19 cellular contexts compared by ENCODE assay signal in the genomic region with DNA sequence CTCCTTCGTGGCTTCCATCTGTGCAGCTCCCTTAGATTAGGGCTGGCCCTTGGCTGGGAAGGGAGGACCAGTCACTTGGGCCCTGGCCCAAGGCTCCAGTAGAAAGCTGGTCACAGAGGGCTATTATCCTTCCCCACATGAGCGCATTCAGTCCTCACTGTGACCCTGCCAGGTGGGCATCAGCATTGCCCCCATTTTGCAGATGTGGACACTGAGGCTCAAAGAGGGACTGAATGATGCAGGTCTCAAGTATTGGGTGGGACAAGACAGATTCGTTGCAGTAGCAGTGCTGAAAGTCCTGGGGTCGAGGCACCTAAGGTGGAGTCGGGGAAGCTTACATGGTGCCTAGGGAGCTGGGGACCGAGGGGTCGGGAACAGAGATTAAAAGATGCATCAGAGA.
DNase-seq lines count a peak whose midpoint lies in the region; ATAC-seq, FAIRE-seq and TF ChIP-seq lines count a peak whose summit lies in the region.
"Had no signal": no experiment of that assay in that cellular context is flagged by ENCODE, and none has a peak within 500 bp of the region (broad histone marks: within the 10 kb centered on the region; RNA-seq: fewer than 3 reads in every experiment).

No MANE protein-coding gene starts in this region.

- H3K9me2 ChIP-seq in OCI-LY7 (ENCODE audit: insufficient read depth, low read length), result no peaks in the 10 kb centered on the region

- 0 out of 2 replicates have a peak overlapping the region, but pooled peaks have one; percentile 27 for H3K4me2 ChIP-seq in OCI-LY7 (ENCODE audit: low read length)
- H3K4me2 ChIP-seq in K562 (ENCODE audit: insufficient read depth, low read length), result no peak overlapping the region
- H3K4me2 ChIP-seq: GM23338 had no signal

- H3K36me3 ChIP-seq in OCI-LY7 (ENCODE audit: insufficient read depth, low read length) (0 out of 2 replicates have a peak, but pooled peaks cover 3% of the 10 kb centered on the region), K562 (ENCODE audit: control insufficient read depth, insufficient read depth, low read length) (no peaks in the 10 kb centered on the region), iPS-15b (ENCODE audit: control insufficient read depth, insufficient read depth, low read length) (no peaks in the 10 kb centered on the region)
- H3K36me3 ChIP-seq: HAP-1 had no signal

- WGBS in K562 (ENCODE audit: insufficient coverage, low coverage, missing lambda C conversion rate), result 4% methylated on average over 7 of the region's 7 CpGs

- H3K79me2 ChIP-seq in OCI-LY7 (ENCODE audit: insufficient read depth, low read depth, low read length) (no peaks in the 10 kb centered on the region), K562 (ENCODE audit: control insufficient read depth, insufficient read depth, low read length) (no peaks in the 10 kb centered on the region)

- intact Hi-C loops in OCI-LY7 (cut with micrococcal nuclease; ENCODE audit: unreplicated experiment) (no loop called here), K562 (cut with micrococcal nuclease) (no loop called here)

- H3K9me1 ChIP-seq in K562 (ENCODE audit: control insufficient read depth, insufficient read depth, low read length), result no peaks in the 10 kb centered on the region

- BruUV-seq in OCI-LY7 (replicated peaks; lab: Mats Ljungman, UMichigan) (no TSS peak), K562 (replicated peaks; lab: Mats Ljungman, UMichigan) (no TSS peak)

- DNase-seq in NCI-H69 (lab: John Stamatoyannopoulos, UW) (peak; percentile 29), OCI-LY7 (ENCODE audit: low spot score) (no peak), K562 (ENCODE audit: extremely low read depth in 1 of 4, low spot score in 3 of 4) (no peak), medulla oblongata (ENCODE audit: extremely low spot score) (no peak), HUDEP-2 (lab: John Stamatoyannopoulos, UW; ENCODE audit: unreplicated experiment in 76 of 76) (no peak)
- DNase-seq in activated effector memory CD4-positive, alpha-beta T cell treated with anti-CD3 and anti-CD28 coated beads, Interleukin-2, amount 50 U/mL, for 16 hours, result no peak
- DNase-seq: C1 segment of cervical spinal cord; Calu3; CD4-positive, alpha-beta memory T cell; DMS53; GF-D8; HFFc6 had no signal

- peaks cover 45 to 78% of the 10 kb centered on the region in 2 experiments; a peak in 4 of 5 replicates for H3K27me3 ChIP-seq in K562 (ENCODE audit: control insufficient read depth in 2 of 2, insufficient read depth in 2 of 2, low read length in 2 of 2)
- no peaks in the 10 kb centered on the region for H3K27me3 ChIP-seq in iPS-15b (ENCODE audit: control insufficient read depth, insufficient read depth, low read length)

- H4K20me1 ChIP-seq in OCI-LY7 (ENCODE audit: insufficient read depth, low read length), result no peaks in the 10 kb centered on the region
- H4K20me1 ChIP-seq in K562 (replicated peaks; ENCODE audit: control insufficient read depth, insufficient read depth, low read length), result peaks cover 50% of the 10 kb centered on the region; the same call in 1 of the 2 replicates

- TF ChIP-seq CTCF in OCI-LY7 (conservative IDR thresholded peaks at IDR 0.05; ENCODE audit: low read length) (no peak), K562 (IDR thresholded peaks at IDR 0.05 in 2 of 3, conservative IDR thresholded peaks at IDR 0.05 in 1 of 3; ENCODE audit: insufficient read depth in 2 of 3, low read depth in 1 of 3, low read length in 3 of 3) (no peak)

- in situ Hi-C loops in K562 (cut with MboI), result no loop called here

- CTCF ChIA-PET in OCI-LY7 (lab: Charles Lee; ENCODE audit: unreplicated experiment) (no interaction called here), K562 (lab: Yijun Ruan, JAX; ENCODE audit: low intra/inter-chr PET ratio) (no interaction called here)

- peaks cover 27% of the 10 kb centered on the region for H3K4me1 ChIP-seq in OCI-LY7 (ENCODE audit: insufficient read depth, low read length, poor library complexity, severe bottlenecking)
- H3K4me1 ChIP-seq in K562 (replicated peaks in 1 of 2; ENCODE audit: control insufficient read depth in 2 of 2, insufficient read depth in 2 of 2, low read length in 2 of 2), result no peaks in the 10 kb centered on the region
- H3K4me1 ChIP-seq in iPS-15b (ENCODE audit: control insufficient read depth, insufficient read depth, low read length), result peaks cover 10% of the 10 kb centered on the region
- H3K4me1 ChIP-seq: HAP-1 had no signal

- no peak for TF ChIP-seq POLR2A in K562 (conservative IDR thresholded peaks at IDR 0.05)

- H2AFZ ChIP-seq in OCI-LY7 (ENCODE audit: low read length) (no peak overlapping the region), K562 (ENCODE audit: low read depth, low read length) (no peak overlapping the region)
- H2AFZ ChIP-seq: GM23338 had no signal

- H3K4me3 ChIP-seq in OCI-LY7 (ENCODE audit: low read depth, low read length, poor library complexity, severe bottlenecking) (no peak overlapping the region), K562 (no peak overlapping the region), iPS-15b (ENCODE audit: low read depth, low read length) (no peak overlapping the region)
- H3K4me3 ChIP-seq: GM23338, HAP-1 had no signal

- H3K9ac ChIP-seq in K562 (ENCODE audit: insufficient read depth in 1 of 2, low read depth in 2 of 2, low read length in 2 of 2) (no peak overlapping the region), iPS-15b (ENCODE audit: low read depth, low read length) (peak overlapping the region; percentile 47)

- POLR2A ChIA-PET in OCI-LY7 (lab: Charles Lee) (interaction anchor here (0.5 to 1.3 kb wide), 2 partner anchors 162 to 607 kb away, joined by 5 to 6 read pairs; no protein-coding TSS in a partner anchor), K562 (lab: Yijun Ruan, JAX) (interaction anchor here (0.9 to 1.3 kb wide), 2 partner anchors 9 to 24 kb away, joined by 4 to 5 read pairs; no protein-coding TSS in a partner anchor)

- ATAC-seq in K562, result no peak
- ATAC-seq in HG03457 (IDR thresholded peaks at IDR 0.05; ENCODE audit: unreplicated experiment), result no peak

- no peak for FAIRE-seq in K562 (lab: Jason Lieb, UNC)
- FAIRE-seq: GM12891, GM18507, H54 had no signal

- no peak for TF ChIP-seq EP300 in K562 (IDR thresholded peaks at IDR 0.05; ENCODE audit: low read length)

- TF ChIP-seq RAD21 in K562 (CRISPR knock-in tag; conservative IDR thresholded peaks at IDR 0.05 in 1 of 2, IDR thresholded peaks at IDR 0.05 in 1 of 2), result no peak

- H3K27ac ChIP-seq in OCI-LY7 (ENCODE audit: low read depth, low read length, poor library complexity, severe bottlenecking) (no peak overlapping the region), K562 (ENCODE audit: extremely low read depth, low read depth, low read length) (no peak overlapping the region)

- no peaks in the 10 kb centered on the region for H3K9me3 ChIP-seq in OCI-LY7 (ENCODE audit: low read length)
- H3K9me3 ChIP-seq in K562 (replicated peaks; ENCODE audit: control insufficient read depth, insufficient read depth, low read depth, low read length), result no peaks in the 10 kb centered on the region
- no peaks in the 10 kb centered on the region for H3K9me3 ChIP-seq in iPS-15b (ENCODE audit: control insufficient read depth, insufficient read depth, low read length)
- H3K9me3 ChIP-seq: HAP-1 had no signal

TF ChIP-seq in K562, 482 proteins besides CTCF, POLR2A, EP300 and RAD21 (continues in another document):
- TF ChIP-seq, protein P1, sequence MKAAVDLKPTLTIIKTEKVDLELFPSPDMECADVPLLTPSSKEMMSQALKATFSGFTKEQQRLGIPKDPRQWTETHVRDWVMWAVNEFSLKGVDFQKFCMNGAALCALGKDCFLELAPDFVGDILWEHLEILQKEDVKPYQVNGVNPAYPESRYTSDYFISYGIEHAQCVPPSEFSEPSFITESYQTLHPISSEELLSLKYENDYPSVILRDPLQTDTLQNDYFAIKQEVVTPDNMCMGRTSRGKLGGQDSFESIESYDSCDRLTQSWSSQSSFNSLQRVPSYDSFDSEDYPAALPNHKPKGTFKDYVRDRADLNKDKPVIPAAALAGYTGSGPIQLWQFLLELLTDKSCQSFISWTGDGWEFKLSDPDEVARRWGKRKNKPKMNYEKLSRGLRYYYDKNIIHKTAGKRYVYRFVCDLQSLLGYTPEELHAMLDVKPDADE (conservative IDR thresholded peaks at IDR 0.05; ENCODE audit: control insufficient read depth, low read depth, low read length), result no peak
- no peak for TF ChIP-seq ZNF347 (CRISPR knock-in tag; IDR thresholded peaks at IDR 0.05; ENCODE audit: low read depth)
- TF ChIP-seq ZNF395 (CRISPR knock-in tag; IDR thresholded peaks at IDR 0.05), result no peak
- TF ChIP-seq MEIS2 (IDR thresholded peaks at IDR 0.05; ENCODE audit: partially characterized antibody), result no peak
- peak; percentile 62 for TF ChIP-seq RBM25 (IDR thresholded peaks at IDR 0.05; ENCODE audit: low read depth, low read length, severe bottlenecking)
- no peak for TF ChIP-seq CHD1 (IDR thresholded peaks at IDR 0.05; ENCODE audit: low read length)
- TF ChIP-seq PML (IDR thresholded peaks at IDR 0.05; ENCODE audit: low read length), result no peak
